Comparison of ENCODE assay signal across 17 cellular contexts in the genomic region with DNA sequence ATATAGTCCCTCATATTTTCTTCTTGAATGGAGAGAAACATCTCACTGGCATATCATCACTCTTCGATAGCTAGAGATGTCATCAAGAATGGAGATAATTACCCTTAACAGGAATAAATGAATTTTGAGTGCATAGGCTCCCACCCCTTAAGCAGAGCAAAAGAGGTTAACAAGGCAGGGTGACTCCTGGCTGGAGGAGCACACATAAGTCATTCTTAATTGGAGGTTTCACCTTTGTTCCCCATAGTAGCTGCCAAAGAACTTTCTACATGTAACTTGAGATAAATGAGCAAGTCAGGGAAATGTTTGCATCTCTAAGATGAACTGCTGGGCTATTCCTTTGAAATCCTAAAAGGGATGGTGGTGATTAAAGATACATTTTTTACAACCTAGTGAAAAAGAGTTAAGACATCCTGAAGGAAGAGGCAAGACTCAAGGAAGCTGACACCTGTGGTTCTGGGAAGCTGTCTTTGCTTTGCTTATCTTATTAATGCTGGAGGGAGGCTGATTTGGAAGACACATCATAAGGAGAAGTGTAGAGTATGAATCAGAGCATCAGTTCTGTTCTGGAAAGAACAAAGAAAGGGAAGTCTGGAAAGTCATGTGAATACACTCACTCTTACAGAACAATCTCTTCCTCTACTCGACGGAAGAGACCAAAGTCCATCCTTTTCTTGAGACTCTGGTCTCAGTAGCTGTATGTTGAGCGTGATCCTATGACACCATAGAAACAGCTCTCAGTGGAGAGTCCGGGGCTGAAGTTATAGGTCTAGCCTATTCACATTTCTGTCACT.
"Had no signal": no experiment of that assay in that cellular context is flagged by ENCODE, and none has a peak within 500 bp of the region (broad histone marks: within the 10 kb centered on the region; RNA-seq: fewer than 3 reads in every experiment).

No MANE protein-coding gene starts in this region.

- H3K9me3 ChIP-seq: sigmoid colon, suprapubic skin had no signal

- H3K4me1 Mint-ChIP-seq: activated CD8-positive, alpha-beta memory T cell treated with anti-CD3 and anti-CD28 coated beads, Interleukin-2, amount 10 ng/mL, durations not matched to agents 7 days and 5 days had no signal

- H3K27ac ChIP-seq: sigmoid colon, suprapubic skin had no signal

- H3K4me3 ChIP-seq: sigmoid colon, suprapubic skin had no signal

- ATAC-seq: activated CD8-positive, alpha-beta memory T cell treated with anti-CD3 and anti-CD28 coated beads, Interleukin-2, amount 10 ng/mL, durations not matched to agents 7 days and 5 days; stimulated activated naive CD8-positive, alpha-beta T cell treated with anti-CD3 and anti-CD28 coated beads, Interleukin-15, Interleukin-2, amounts not matched to agents 100 U/mL and 50 U/mL, for 24 hours had no signal

- H3K36me3 ChIP-seq: sigmoid colon, suprapubic skin had no signal

- H3K9me3 Mint-ChIP-seq: activated T-cell treated with anti-CD3 and anti-CD28 coated beads, Interleukin-2, amount 50 U/mL, for 24 hours; endodermal cell had no signal

- H3K4me3 Mint-ChIP-seq: activated CD8-positive, alpha-beta memory T cell treated with anti-CD3 and anti-CD28 coated beads, Interleukin-2, amount 10 ng/mL, durations not matched to agents 7 days and 5 days; activated naive CD8-positive, alpha-beta T cell; activated T-cell treated with anti-CD3 and anti-CD28 coated beads, Interleukin-2, amount 50 U/mL, for 24 hours; endodermal cell had no signal

- H3K27me3 Mint-ChIP-seq: activated CD8-positive, alpha-beta memory T cell treated with anti-CD3 and anti-CD28 coated beads, Interleukin-2, amount 10 ng/mL, durations not matched to agents 7 days and 5 days; activated T-cell treated with anti-CD3 and anti-CD28 coated beads, Interleukin-2, amount 50 U/mL, for 24 hours had no signal

- DNase-seq: activated CD4-positive, alpha-beta T cell treated with anti-CD3 and anti-CD28 coated beads for 1 hour; activated CD4-positive, alpha-beta T cell treated with anti-CD3 and anti-CD28 coated beads, Interleukin-2, amount 50 U/mL, for 48 hours; activated CD8-positive, alpha-beta memory T cell treated with anti-CD3 and anti-CD28 coated beads, Interleukin-2, amount 10 ng/mL, durations not matched to agents 7 days and 5 days; activated effector memory CD4-positive, alpha-beta T cell treated with anti-CD3 and anti-CD28 coated beads, Interleukin-2, amount 50 U/mL, for 16 hours; activated T-cell treated with anti-CD3 and anti-CD28 coated beads, Interleukin-2, amount 50 U/mL, for 24 hours; amygdala; dermis blood vessel endothelial cell; endodermal cell; erythroblast; left cardiac atrium; mammary epithelial cell; posterior cingulate gyrus; sigmoid colon; stimulated activated CD4-positive, alpha-beta T cell treated with anti-CD3 and anti-CD28 coated beads, Interleukin-12 subunit alpha, Interleukin-12 subunit beta, amount 100 ng/mL, for 4 hours; stimulated activated naive CD8-positive, alpha-beta T cell treated with anti-CD3 and anti-CD28 coated beads, Interleukin-15, Interleukin-2, amounts not matched to agents 100 U/mL and 50 U/mL, for 24 hours had no signal

- H3K27me3 ChIP-seq: sigmoid colon, suprapubic skin had no signal

- H3K36me3 Mint-ChIP-seq: activated CD8-positive, alpha-beta memory T cell treated with anti-CD3 and anti-CD28 coated beads, Interleukin-2, amount 10 ng/mL, durations not matched to agents 7 days and 5 days; activated naive CD8-positive, alpha-beta T cell had no signal

- H3K27ac Mint-ChIP-seq: activated CD8-positive, alpha-beta memory T cell treated with anti-CD3 and anti-CD28 coated beads, Interleukin-2, amount 10 ng/mL, durations not matched to agents 7 days and 5 days; activated naive CD8-positive, alpha-beta T cell; activated T-cell treated with anti-CD3 and anti-CD28 coated beads, Interleukin-2, amount 50 U/mL, for 24 hours; endodermal cell had no signal

- H3K4me1 ChIP-seq: sigmoid colon, suprapubic skin had no signal
